In the genomic region with DNA sequence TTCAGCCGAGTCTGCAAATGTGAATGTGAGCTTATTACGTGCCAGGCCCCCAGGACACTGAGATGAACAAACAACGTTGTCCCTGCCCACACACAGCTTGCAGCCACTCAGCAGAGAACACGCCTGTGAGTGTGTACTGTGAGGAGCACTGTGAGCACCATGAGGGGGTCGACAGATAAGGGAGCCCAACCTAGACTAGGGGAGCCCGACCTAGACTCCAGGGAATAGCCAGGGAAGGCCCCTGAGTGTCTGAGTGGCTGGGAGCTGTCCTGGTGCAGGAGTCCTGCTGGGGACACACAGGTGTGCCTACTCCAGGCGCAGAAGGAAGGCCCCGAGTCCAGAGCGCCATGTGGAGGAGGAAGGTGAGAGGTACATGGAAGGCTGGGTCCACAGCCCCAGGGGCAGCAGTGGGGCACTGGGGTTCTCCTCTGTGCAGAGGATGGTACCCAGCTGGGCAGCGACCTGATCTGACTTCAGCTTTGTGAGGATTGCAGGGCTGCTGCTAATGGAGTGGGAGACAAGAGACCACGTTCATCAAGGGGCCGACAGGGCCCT, we compare ENCODE assay signal across 14 cellular contexts. TPM values are rescaled to one million over a fixed set of nuclear protein-coding genes. Genes with fewer than 3 reads are reported as not detected.
A peak's percentile ranks its signal among the peaks of the same experiment; 100 is the strongest.
DNase-seq lines count a peak whose midpoint lies in the region; ATAC-seq and TF ChIP-seq lines count a peak whose summit lies in the region.
"Had no signal": no experiment of that assay in that cellular context is flagged by ENCODE, and none has a peak within 500 bp of the region (broad histone marks: within the 10 kb centered on the region; RNA-seq: fewer than 3 reads in every experiment).

No MANE protein-coding gene starts in this region.

- TF ChIP-seq CTCF in colonic mucosa (IDR thresholded peaks at IDR 0.05) (no peak), tibial nerve (IDR thresholded peaks at IDR 0.05) (no peak)

- no peak for TF ChIP-seq POLR2A in tibial nerve (IDR thresholded peaks at IDR 0.05)

- no peak for ATAC-seq in Right ventricle myocardium inferior
- no peak for ATAC-seq in left ventricle myocardium superior
- no peak for ATAC-seq in GM18909 (IDR thresholded peaks at IDR 0.05; ENCODE audit: poor library complexity, unreplicated experiment)
- ATAC-seq: activated CD4-positive, alpha-beta T cell treated with anti-CD3 and anti-CD28 coated beads for 36 hours; activated T-cell treated with anti-CD3 and anti-CD28 coated beads, Interleukin-2, amount 50 U/mL, for 72 hours; PC-3 had no signal

- H3K36me3 ChIP-seq in colonic mucosa (no peaks in the 10 kb centered on the region), mucosa of rectum (ENCODE audit: control insufficient read depth in 2 of 2, insufficient read depth in 2 of 2, low read length in 2 of 2) (peaks cover 6 to 12% of the 10 kb centered on the region in 2 donors), tibial nerve (no peaks in the 10 kb centered on the region)

- H3K9ac ChIP-seq in colonic mucosa (ENCODE audit: low read depth in 2 of 2, low read length in 2 of 2): peak overlapping the region; percentile 57 to 72
- H3K9ac ChIP-seq in mucosa of rectum (ENCODE audit: low read depth in 1 of 2, low read length in 2 of 2): peak overlapping the region; percentile 68 to 71

- no peaks in the 10 kb centered on the region for H3K27me3 ChIP-seq in colonic mucosa
- no peaks in the 10 kb centered on the region for H3K27me3 ChIP-seq in mucosa of rectum (ENCODE audit: control insufficient read depth in 2 of 2, insufficient read depth in 2 of 2, low read length in 2 of 2)
- no peaks in the 10 kb centered on the region for H3K27me3 ChIP-seq in tibial nerve

- peaks cover 12% of the 10 kb centered on the region for H3K4me1 ChIP-seq in colonic mucosa
- H3K4me1 ChIP-seq in mucosa of rectum (ENCODE audit: control insufficient read depth in 2 of 2, insufficient read depth in 2 of 2, low read length in 2 of 2): peaks cover 37 to 44% of the 10 kb centered on the region in 2 donors
- H3K4me1 ChIP-seq in tibial nerve: peaks cover 0 to 75% (median 35%) of the 10 kb centered on the region in 4 donors

- intact Hi-C loops in Right ventricle myocardium inferior (cut with DNase I) (loop anchor here (5.0 kb wide), 1 partner anchor 37 kb away; a partner anchor contains a TSS), left ventricle myocardium superior (cut with micrococcal nuclease) (no loop called here), colonic mucosa (cut with DNase I) (loop anchor here (5.0 kb wide), 1 partner anchor 42 kb away; no protein-coding TSS in a partner anchor)

- H3K9me3 ChIP-seq in colonic mucosa (no peaks in the 10 kb centered on the region), mucosa of rectum (ENCODE audit: control insufficient read depth in 2 of 2, low read length in 2 of 2) (no peaks in the 10 kb centered on the region), tibial nerve (no peaks in the 10 kb centered on the region)

- H3K27ac ChIP-seq in colonic mucosa: peak overlapping the region; percentile 88
- H3K27ac ChIP-seq in mucosa of rectum (ENCODE audit: low read depth in 2 of 2, low read length in 2 of 2): peak overlapping the region; percentile 92 to 94
- peak overlapping the region in 3 of 4 donors; percentile 23 to 54 (median 25) for H3K27ac ChIP-seq in tibial nerve

- WGBS in tibial nerve, 2 donors: 64 to 75% methylated on average over 10 to 12 of the region's 12 CpGs

- DNase-seq in Right ventricle myocardium inferior (ENCODE audit: missing footprints) (peak; percentile 23), left ventricle myocardium superior (no peak), colonic mucosa (no peak), tibial nerve (ENCODE audit: low spot score in 2 of 2) (no peak), NCI-H2227 (lab: John Stamatoyannopoulos, UW; ENCODE audit: unreplicated experiment) (no peak), cerebellum (ENCODE audit: low spot score) (no peak)
- DNase-seq: activated CD4-positive, alpha-beta T cell treated with anti-CD3 and anti-CD28 coated beads for 36 hours; activated T-cell treated with anti-CD3 and anti-CD28 coated beads, Interleukin-2, amount 50 U/mL, for 72 hours; endodermal cell; glutamatergic neuron; PC-3; stimulated activated CD4-positive, alpha-beta T cell treated with anti-CD3 and anti-CD28 coated beads, Interleukin-2, amount 100 ng/mL, for 24 hours had no signal

- no peak overlapping the region for H3K4me3 ChIP-seq in colonic mucosa
- peak overlapping the region; percentile 3 to 20 for H3K4me3 ChIP-seq in mucosa of rectum (ENCODE audit: low read length in 2 of 2)
- no peak overlapping the region for H3K4me3 ChIP-seq in tibial nerve

- TF ChIP-seq EP300 in tibial nerve (IDR thresholded peaks at IDR 0.05): no peak

RNA-seq across cellular contexts. Expression of a gene that starts 36.5 kb away (rescaled TPM):
- total RNA-seq in Right ventricle myocardium inferior (74.1 TPM), left ventricle myocardium superior (94.3 TPM), colonic mucosa (100 to 1,000 TPM; 123 to 200 TPM), tibial nerve (10 to 100 TPM; 67.5 to 96.6 (median 86.1) TPM), cerebellum (11.6 TPM)

Comparison
In these comparisons a context has a peak if more than half of its experiments do, and no peak if none do; other contexts are left out.
1. H3K27ac ChIP-seq: peak in every context shown above with its lines; median percentile 93 in mucosa of rectum; 88 in colonic mucosa; 25 in tibial nerve.
2. H3K4me3 ChIP-seq: peak in mucosa of rectum (2 of 2); none in colonic mucosa (single experiment) and tibial nerve (0 of 4).